25 cellular contexts compared by ENCODE assay signal in the genomic region with DNA sequence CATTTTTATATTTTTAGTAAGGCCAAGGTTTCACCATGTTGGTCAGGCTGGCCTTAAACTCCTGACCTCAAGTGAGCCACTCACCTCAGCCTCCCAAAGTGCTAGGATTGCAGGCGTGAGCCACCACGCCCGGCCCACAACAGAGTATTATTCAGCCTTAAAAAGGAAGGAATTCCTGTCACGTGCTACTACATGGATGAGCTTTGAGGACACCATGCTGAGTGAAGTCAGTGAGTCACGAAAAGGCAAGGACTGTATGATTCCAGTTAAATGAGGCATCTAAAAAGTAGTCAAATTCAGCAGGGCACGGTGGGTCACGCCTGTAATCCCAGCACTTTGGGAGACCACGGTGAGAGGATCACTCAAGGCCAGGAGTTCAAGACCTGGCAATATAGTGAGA. TPM values are rescaled to one million over a fixed set of nuclear protein-coding genes. Genes with fewer than 3 reads are reported as not detected.
A peak's percentile ranks its signal among the peaks of the same experiment; 100 is the strongest.
DNase-seq lines count a peak whose midpoint lies in the region; ATAC-seq, FAIRE-seq and TF ChIP-seq lines count a peak whose summit lies in the region.
"Had no signal": no experiment of that assay in that cellular context is flagged by ENCODE, and none has a peak within 500 bp of the region (broad histone marks: within the 10 kb centered on the region; RNA-seq: fewer than 3 reads in every experiment).

No MANE protein-coding gene starts in this region.

- H3K27me3 ChIP-seq in endothelial cell of umbilical vein (ENCODE audit: control insufficient read depth in 2 of 2, insufficient read depth in 2 of 2, low read length in 2 of 2) (no peaks in the 10 kb centered on the region), gastrocnemius medialis (no peaks in the 10 kb centered on the region), neuronal stem cell (ENCODE audit: control insufficient read depth in 3 of 3, insufficient read depth in 3 of 3, low read depth in 1 of 3, low read length in 3 of 3) (no peaks in the 10 kb centered on the region)

- H3K27ac Mint-ChIP-seq in T-cell = peak overlapping the region in 1 of 2 donors; percentile 45
- H3K27ac Mint-ChIP-seq: progenitor cell of endocrine pancreas had no signal

- H3K36me3 ChIP-seq in endothelial cell of umbilical vein (ENCODE audit: control insufficient read depth in 2 of 2, extremely low read depth in 1 of 2, insufficient read depth in 2 of 2, low read length in 2 of 2) (peaks cover 3 to 31% of the 10 kb centered on the region in 2 experiments), gastrocnemius medialis (peaks cover 0 to 50% of the 10 kb centered on the region in 2 donors), neuronal stem cell (replicated peaks in 1 of 2; ENCODE audit: control insufficient read depth in 2 of 2, insufficient read depth in 2 of 2, low read length in 2 of 2) (peaks cover 52 to 94% of the 10 kb centered on the region in 2 donors)

- no peak overlapping the region for H3K9ac ChIP-seq in endothelial cell of umbilical vein (replicated peaks; ENCODE audit: extremely low read depth, insufficient read depth, low read length)
- no peak overlapping the region for H3K9ac ChIP-seq in neuronal stem cell (ENCODE audit: low read depth, low read length, poor library complexity)

- H3K79me1 ChIP-seq in neuronal stem cell (ENCODE audit: low read depth, low read length) = no peaks in the 10 kb centered on the region

- no peak overlapping the region for H2BK5ac ChIP-seq in neuronal stem cell (ENCODE audit: low read length)

- no peak for ATAC-seq in gastrocnemius medialis
- no peak for ATAC-seq in GM21737 (IDR thresholded peaks at IDR 0.05; ENCODE audit: unreplicated experiment)
- ATAC-seq in T-cell (replicated peaks in 1 of 4) = no peak

- peaks cover 68% of the 10 kb centered on the region for H3K4me1 ChIP-seq in endothelial cell of umbilical vein (ENCODE audit: control insufficient read depth, extremely low read depth, insufficient read depth, low read length)
- peaks cover 51 to 63% of the 10 kb centered on the region in 2 donors for H3K4me1 ChIP-seq in gastrocnemius medialis
- peaks cover 0 to 1% of the 10 kb centered on the region in 2 donors for H3K4me1 ChIP-seq in neuronal stem cell (ENCODE audit: control insufficient read depth in 2 of 2, insufficient read depth in 1 of 2, low read depth in 1 of 2, low read length in 2 of 2)

- H3K36me3 Mint-ChIP-seq in T-cell = peaks cover 37% of the 10 kb centered on the region

- H3K27ac ChIP-seq in RWPE1 (peak overlapping the region; percentile 99), endothelial cell of umbilical vein (ENCODE audit: insufficient read depth, low read depth, low read length) (peak overlapping the region; percentile 99), gastrocnemius medialis (peak overlapping the region in 3 of 4 donors; percentile 91 to 99 (median 97)), neuronal stem cell (replicated peaks; ENCODE audit: low read length) (no peak overlapping the region)

- H3K4me3 Mint-ChIP-seq in T-cell = peak overlapping the region in 1 of 3 donors; percentile 57
- H3K4me3 Mint-ChIP-seq: CD8-positive, alpha-beta memory T cell had no signal

- DNase-seq in ELR (ENCODE audit: low read depth) (peak; percentile 97), RWPE1 (ENCODE audit: low spot score) (no peak), endothelial cell of umbilical vein (ENCODE audit: low read depth, low spot score) (no peak), gastrocnemius medialis (no peak), neuronal stem cell (ENCODE audit: low spot score) (no peak), T-cell (no peak), medulla oblongata (ENCODE audit: extremely low spot score) (no peak)
- DNase-seq: activated CD4-positive, alpha-beta T cell treated with anti-CD3 and anti-CD28 coated beads for 48 hours; activated T-cell treated with anti-CD3 and anti-CD28 coated beads for 4 hours; CD8-positive, alpha-beta memory T cell; DND-41; effector memory CD4-positive, alpha-beta T cell; islet precursor cell; Kasumi-1; midbrain; NCI-H1092 treated with DMSO at 0.1 percent for 48 hours; NCI-H2081 treated with DMSO at 0.1 percent for 48 hours; NCI-H510A had no signal

- no CpG with 5 or more reads among the region's 8 CpGs for WGBS in neuronal stem cell (ENCODE audit: extremely low coverage in 2 of 2, insufficient read length in 2 of 2, insufficient replicate concordance in 1 of 2), 2 donors

- H2AFZ ChIP-seq in endothelial cell of umbilical vein (ENCODE audit: low read depth, low read length) (no peak overlapping the region), neuronal stem cell (ENCODE audit: low read length) (no peak overlapping the region)

- no peak overlapping the region for H3K4ac ChIP-seq in neuronal stem cell (ENCODE audit: low read length)

- H2BK12ac ChIP-seq in neuronal stem cell (ENCODE audit: low read length) = no peak overlapping the region

- no peaks in the 10 kb centered on the region for H3K27me3 Mint-ChIP-seq in T-cell
- H3K27me3 Mint-ChIP-seq: CD8-positive, alpha-beta memory T cell; progenitor cell of endocrine pancreas had no signal

- no peak overlapping the region for H3K18ac ChIP-seq in neuronal stem cell (ENCODE audit: low read length)

- H3K23ac ChIP-seq in neuronal stem cell (ENCODE audit: low read depth, low read length, poor library complexity) = no peak overlapping the region

- no peaks in the 10 kb centered on the region for H3K9me1 ChIP-seq in endothelial cell of umbilical vein (replicated peaks; ENCODE audit: control insufficient read depth, extremely low read depth, insufficient read depth, low read length)

- H4K8ac ChIP-seq in neuronal stem cell (ENCODE audit: low read depth, low read length) = no peak overlapping the region

- no peak for FAIRE-seq in endothelial cell of umbilical vein (lab: Jason Lieb, UNC)
- FAIRE-seq: GM18507, HTR-8/SVneo, TTC549 had no signal

- H3K9me3 Mint-ChIP-seq in T-cell = no peaks in the 10 kb centered on the region
- H3K9me3 Mint-ChIP-seq: CD8-positive, alpha-beta memory T cell had no signal

- CTCF ChIA-PET in RWPE1 (lab: Yijun Ruan, JAX) (interaction anchor here (0.7 to 3.9 kb wide), 3 partner anchors 10 to 62 kb away, joined by 3 to 57 read pairs (median 3); a partner anchor contains a TSS), endothelial cell of umbilical vein (lab: Charles Lee) (interaction anchor here (0.9 to 5.5 kb wide), 2 partner anchors 11 to 143 kb away, joined by 3 to 246 read pairs; a partner anchor contains a TSS), T-cell (lab: Charles Lee) (no interaction called here)

- in situ Hi-C loops in gastrocnemius medialis (cut with MboI; ENCODE audit: low sequenced_read_pairs in 4 of 4) = loop anchor here in 1 of 4 donors (25.0 kb wide), 1 partner anchor 137 kb away; no protein-coding TSS in a partner anchor

- no TSS peak for BruUV-seq in endothelial cell of umbilical vein (replicated peaks; lab: Mats Ljungman, UMichigan)

- H3K4me1 Mint-ChIP-seq in T-cell = peaks cover 18 to 21% (median 21%) of the 10 kb centered on the region in 3 donors

- intact Hi-C loops in endothelial cell of umbilical vein (cut with micrococcal nuclease) = no loop called here
- intact Hi-C loops in gastrocnemius medialis (cut with DNase I; ENCODE audit: low total_unique reads) = no loop called here

- no peaks in the 10 kb centered on the region for H3K9me3 ChIP-seq in endothelial cell of umbilical vein (replicated peaks; ENCODE audit: control insufficient read depth, insufficient read depth, low read length)
- no peaks in the 10 kb centered on the region for H3K9me3 ChIP-seq in gastrocnemius medialis
- no peaks in the 10 kb centered on the region for H3K9me3 ChIP-seq in neuronal stem cell (replicated peaks in 1 of 2; ENCODE audit: control insufficient read depth in 2 of 2, insufficient read depth in 1 of 2, low read depth in 1 of 2, low read length in 2 of 2)

- dilution Hi-C loops in endothelial cell of umbilical vein (cut with MboI; ENCODE audit: extremely low pct_ligation_motif_present, low sequenced_read_pairs) = no loop called here

- H4K20me1 ChIP-seq in endothelial cell of umbilical vein (replicated peaks; ENCODE audit: control insufficient read depth, extremely low read depth, insufficient read depth, low read length) = no peaks in the 10 kb centered on the region

- no peak overlapping the region for H2BK15ac ChIP-seq in neuronal stem cell (ENCODE audit: low read length)

- TF ChIP-seq POLR2A in endothelial cell of umbilical vein (IDR thresholded peaks at IDR 0.05; ENCODE audit: low read depth, low read length) (no peak), gastrocnemius medialis (IDR thresholded peaks at IDR 0.05) (no peak)

- H4K91ac ChIP-seq in neuronal stem cell (ENCODE audit: low read depth, low read length, poor library complexity) = no peak overlapping the region

- POLR2A ChIA-PET in RWPE1 (lab: Yijun Ruan, JAX; ENCODE audit: low non-redundant PET) = interaction anchor here (0.6 kb wide), 1 partner anchor 51 kb away, joined by 3 read pairs; no protein-coding TSS in a partner anchor
- POLR2A ChIA-PET in endothelial cell of umbilical vein (lab: Charles Lee) = no interaction called here
- POLR2A ChIA-PET in T-cell (lab: Charles Lee) = no interaction called here

- H3K4me3 ChIP-seq in endothelial cell of umbilical vein (replicated peaks in 1 of 3; ENCODE audit: insufficient read depth in 1 of 3, low read depth in 1 of 3, low read length in 3 of 3) (no peak overlapping the region), gastrocnemius medialis (no peak overlapping the region), neuronal stem cell (ENCODE audit: low read length in 2 of 2) (no peak overlapping the region)

- H3K79me2 ChIP-seq in endothelial cell of umbilical vein (ENCODE audit: control insufficient read depth, insufficient read depth, low read length) = peaks cover 3% of the 10 kb centered on the region

- no peak overlapping the region for H3K14ac ChIP-seq in neuronal stem cell (ENCODE audit: low read length)

- no peak overlapping the region for H2AK5ac ChIP-seq in neuronal stem cell (ENCODE audit: low read depth, low read length)

- no peak for TF ChIP-seq CTCF in RWPE1 (conservative IDR thresholded peaks at IDR 0.05; ENCODE audit: low read depth)
- TF ChIP-seq CTCF in endothelial cell of umbilical vein (IDR thresholded peaks at IDR 0.05; ENCODE audit: extremely low read depth in 1 of 2, insufficient read depth in 1 of 2, low read depth in 1 of 2, low read length in 2 of 2) = no peak
- TF ChIP-seq CTCF in gastrocnemius medialis (IDR thresholded peaks at IDR 0.05 in 4 of 5, conservative IDR thresholded peaks at IDR 0.05 in 1 of 5) = no peak

- no peak overlapping the region for H2BK120ac ChIP-seq in neuronal stem cell (ENCODE audit: low read depth, low read length)

- no peak overlapping the region for H3K4me2 ChIP-seq in endothelial cell of umbilical vein (ENCODE audit: insufficient read depth, low read length)
- H3K4me2 ChIP-seq in neuronal stem cell (ENCODE audit: insufficient read depth, low read length, poor library complexity, severe bottlenecking) = no peak overlapping the region

RNA-seq across cellular contexts. Expression of a gene that starts 9.7 kb away (rescaled TPM):
- 2.4 and 2.9 TPM in 2 replicates for total RNA-seq in endothelial cell of umbilical vein
- polyA plus RNA-seq in endothelial cell of umbilical vein = 0.80 and 1.0 TPM in 2 replicates
- 0.96 and 1.5 TPM in 2 replicates for polyA plus RNA-seq in endothelial cell of umbilical vein (2011; cell fraction: cytosol; rRNA removed)
- 2.5 and 2.7 TPM in 2 replicates for polyA plus RNA-seq in endothelial cell of umbilical vein (2011; cell fraction: nucleus; rRNA removed)
- 1.6 and 3.1 TPM in 2 replicates for polyA plus RNA-seq in endothelial cell of umbilical vein (2012)
- polyA minus RNA-seq in endothelial cell of umbilical vein = 0.21 and 0.51 TPM in 2 replicates
- not detected for polyA minus RNA-seq in endothelial cell of umbilical vein (2011; cell fraction: cytosol; rRNA and poly(A)+ RNA removed)
- polyA minus RNA-seq in endothelial cell of umbilical vein (2011; cell fraction: nucleus; rRNA and poly(A)+ RNA removed) = 0.72 and 1.8 TPM in 2 replicates
- 10 to 100 TPM; 11.4 to 20.6 (median 16.3) TPM for total RNA-seq in gastrocnemius medialis
- polyA plus RNA-seq in neuronal stem cell (2013, experiment 1 of 2) = not detected
- polyA plus RNA-seq in neuronal stem cell (2013, experiment 2 of 2) = not detected
- not detected for total RNA-seq in T-cell
- total RNA-seq: CD8-positive, alpha-beta memory T cell; fibroblast of lung; progenitor cell of endocrine pancreas had no signal
- polyA plus RNA-seq: CD8-positive, alpha-beta memory T cell; fibroblast of lung; neural cell had no signal

RNA-seq across cellular contexts. Expression of a gene that starts 29.3 kb away (rescaled TPM):
- total RNA-seq in endothelial cell of umbilical vein (120 and 124 TPM in 2 replicates), gastrocnemius medialis (100 to 1,000 TPM in 2 of 4 donors, 10 to 100 TPM in 2; 54.2 to 124 (median 93.9) TPM), T-cell (100 to 1,000 TPM in 1 of 5 donors, 10 to 100 TPM in 4; 75.9 to 104 (median 87.0) TPM)
- 120 and 122 TPM in 2 replicates for polyA plus RNA-seq in endothelial cell of umbilical vein
- 98.6 and 101 TPM in 2 replicates for polyA plus RNA-seq in endothelial cell of umbilical vein (2011; cell fraction: cytosol; rRNA removed)
- polyA plus RNA-seq in endothelial cell of umbilical vein (2011; cell fraction: nucleus; rRNA removed) = 353 and 444 TPM in 2 replicates
- polyA plus RNA-seq in endothelial cell of umbilical vein (2012) = 97.1 and 98.7 TPM in 2 replicates
- polyA minus RNA-seq in endothelial cell of umbilical vein = 152 and 208 TPM in 2 replicates
- 84.2 TPM for polyA minus RNA-seq in endothelial cell of umbilical vein (2011; cell fraction: cytosol; rRNA and poly(A)+ RNA removed)
- 180 and 192 TPM in 2 replicates for polyA minus RNA-seq in endothelial cell of umbilical vein (2011; cell fraction: nucleus; rRNA and poly(A)+ RNA removed)
- 61.9 TPM for polyA plus RNA-seq in neuronal stem cell (2013, experiment 1 of 2)
- 61.2 TPM for polyA plus RNA-seq in neuronal stem cell (2013, experiment 2 of 2)

RNA-seq across cellular contexts. Expression of a gene that starts 37.9 kb away (rescaled TPM):
- total RNA-seq in endothelial cell of umbilical vein (24.9 and 29.6 TPM in 2 replicates), gastrocnemius medialis (10 to 100 TPM; 42.2 to 71.6 (median 48.2) TPM), T-cell (10 to 100 TPM; 30.4 to 54.0 (median 48.9) TPM)
- 17.4 and 18.8 TPM in 2 replicates for polyA plus RNA-seq in endothelial cell of umbilical vein
- polyA plus RNA-seq in endothelial cell of umbilical vein (2011; cell fraction: cytosol; rRNA removed) = 17.9 and 18.5 TPM in 2 replicates
- 14.3 and 20.5 TPM in 2 replicates for polyA plus RNA-seq in endothelial cell of umbilical vein (2011; cell fraction: nucleus; rRNA removed)
- polyA plus RNA-seq in endothelial cell of umbilical vein (2012) = 22.3 and 27.8 TPM in 2 replicates
- polyA minus RNA-seq in endothelial cell of umbilical vein = 18.1 and 19.7 TPM in 2 replicates
- 7.4 TPM for polyA minus RNA-seq in endothelial cell of umbilical vein (2011; cell fraction: cytosol; rRNA and poly(A)+ RNA removed)
- polyA minus RNA-seq in endothelial cell of umbilical vein (2011; cell fraction: nucleus; rRNA and poly(A)+ RNA removed) = 6.3 and 8.5 TPM in 2 replicates
- 13.2 TPM for polyA plus RNA-seq in neuronal stem cell (2013, experiment 1 of 2)
- 13.2 TPM for polyA plus RNA-seq in neuronal stem cell (2013, experiment 2 of 2)

RNA-seq across cellular contexts. Expression of a gene that starts 44.3 kb away (rescaled TPM):
- total RNA-seq in endothelial cell of umbilical vein (136 and 142 TPM in 2 replicates), gastrocnemius medialis (100 to 1,000 TPM; 211 to 364 (median 329) TPM), T-cell (10 to 100 TPM; 60.8 to 69.0 (median 63.5) TPM)
- polyA plus RNA-seq in endothelial cell of umbilical vein = 117 and 120 TPM in 2 replicates
- 118 and 139 TPM in 2 replicates for polyA plus RNA-seq in endothelial cell of umbilical vein (2011; cell fraction: cytosol; rRNA removed)
- polyA plus RNA-seq in endothelial cell of umbilical vein (2011; cell fraction: nucleus; rRNA removed) = 111 and 117 TPM in 2 replicates
- polyA plus RNA-seq in endothelial cell of umbilical vein (2012) = 136 and 166 TPM in 2 replicates
- 106 and 111 TPM in 2 replicates for polyA minus RNA-seq in endothelial cell of umbilical vein
- 66.7 TPM for polyA minus RNA-seq in endothelial cell of umbilical vein (2011; cell fraction: cytosol; rRNA and poly(A)+ RNA removed)
- 29.1 and 42.5 TPM in 2 replicates for polyA minus RNA-seq in endothelial cell of umbilical vein (2011; cell fraction: nucleus; rRNA and poly(A)+ RNA removed)
- polyA plus RNA-seq in neuronal stem cell (2013, experiment 1 of 2) = 102 TPM
- 99.7 TPM for polyA plus RNA-seq in neuronal stem cell (2013, experiment 2 of 2)

Comparison
In these comparisons a context has a peak if more than half of its experiments do, and no peak if none do; other contexts are left out.
1. CTCF ChIA-PET loops: an anchor here in RWPE1 (0.7 to 3.9 kb wide) and endothelial cell of umbilical vein (0.9 to 5.5 kb wide); none called in T-cell.